ENCODE assay signal across 31 cellular contexts in the genomic region with DNA sequence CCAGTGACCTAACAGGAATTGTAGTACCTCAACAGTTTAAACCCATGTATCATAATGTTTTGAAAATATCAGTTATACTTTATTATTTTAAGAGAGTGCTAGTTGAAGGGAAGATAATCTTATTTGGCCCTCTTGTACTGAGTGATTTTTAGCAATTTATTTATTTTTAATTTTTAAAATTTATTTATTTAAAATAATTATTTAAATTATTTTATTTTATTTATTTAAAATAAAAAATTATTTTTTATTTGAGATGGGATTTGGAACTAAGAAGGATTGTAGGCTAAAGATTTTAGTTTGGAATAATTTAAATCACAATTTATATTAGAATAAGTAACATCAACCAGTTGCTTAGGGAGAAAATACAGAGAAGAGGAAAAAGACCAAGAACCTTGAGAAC.
"Had no signal": no experiment of that assay in that cellular context is flagged by ENCODE, and none has a peak within 500 bp of the region (broad histone marks: within the 10 kb centered on the region; RNA-seq: fewer than 3 reads in every experiment).

No MANE protein-coding gene starts in this region.

- FAIRE-seq: astrocyte, bronchial epithelial cell, endothelial cell of umbilical vein had no signal

- ATAC-seq: activated CD4-positive, CD25-positive, alpha-beta regulatory T cell treated with anti-CD3 and anti-CD28 coated beads, Interleukin-2, amount 50 U/mL, for 24 hours; activated CD8-positive, alpha-beta memory T cell treated with anti-CD3 and anti-CD28 coated beads, Interleukin-2, amount 10 ng/mL, durations not matched to agents 7 days and 5 days; activated CD8-positive, alpha-beta T cell treated with anti-CD3 and anti-CD28 coated beads, Interleukin-2, amount 10 ng/mL, durations not matched to agents 7 days and 5 days; activated T-helper 17 cell treated with anti-CD3 and anti-CD28 coated beads, Interleukin-2, amount 50 U/mL, for 72 hours; effector memory CD8-positive, alpha-beta T cell; gastrocnemius medialis; heart left ventricle had no signal

- H3K9me3 ChIP-seq: esophagus squamous epithelium, gastrocnemius medialis, heart left ventricle had no signal

- H3K4me3 ChIP-seq: esophagus squamous epithelium, gastrocnemius medialis, heart left ventricle had no signal

- H3K27ac ChIP-seq: brain microvascular endothelial cell, epithelial cell of prostate, esophagus squamous epithelium, gastrocnemius medialis, heart left ventricle, VCaP had no signal

- H3K4me1 ChIP-seq: esophagus squamous epithelium, gastrocnemius medialis, heart left ventricle had no signal

- DNase-seq: activated B cell treated with CpG ODN at 0.5 μM for 24 hours; activated CD4-positive, alpha-beta memory T cell treated with anti-CD3 and anti-CD28 coated beads for 36 hours; activated CD4-positive, alpha-beta T cell treated with anti-CD3 and anti-CD28 coated beads for 48 hours; activated CD8-positive, alpha-beta memory T cell treated with anti-CD3 and anti-CD28 coated beads, Interleukin-2, amount 10 ng/mL, durations not matched to agents 7 days and 5 days; activated CD8-positive, alpha-beta memory T cell treated with anti-CD3 and anti-CD28 coated beads, Interleukin-2, amount 50 U/mL, for 4 hours; activated CD8-positive, alpha-beta T cell treated with anti-CD3 and anti-CD28 coated beads, Interleukin-2, amount 10 ng/mL, durations not matched to agents 7 days and 5 days; activated effector memory CD4-positive, alpha-beta T cell treated with Interleukin-2 at 50 U/mL for 16 hours; activated gamma-delta T cell treated with Interleukin-2 at 50 U/mL for 16 hours; activated naive CD4-positive, alpha-beta T cell treated with anti-CD3 and anti-CD28 coated beads, Interleukin-2, amount 50 U/mL, for 16 hours; activated naive CD4-positive, alpha-beta T cell treated with Interleukin-2 at 50 U/mL for 16 hours; activated T-cell treated with anti-CD3 and anti-CD28 coated beads for 4 hours; activated T-cell treated with anti-CD3 and anti-CD28 coated beads, Interleukin-2, amount 50 U/mL, for 24 hours; amniotic stem cell; anterior cingulate cortex; brain microvascular endothelial cell; cortex of kidney; dermis blood vessel endothelial cell; effector CD4-positive, alpha-beta T cell; effector memory CD8-positive, alpha-beta T cell; esophagus squamous epithelium; gastrocnemius medialis; glutamatergic neuron; heart left ventricle; T-helper 2 cell had no signal
